ENCODE assay signal across 22 cellular contexts in the genomic region with DNA sequence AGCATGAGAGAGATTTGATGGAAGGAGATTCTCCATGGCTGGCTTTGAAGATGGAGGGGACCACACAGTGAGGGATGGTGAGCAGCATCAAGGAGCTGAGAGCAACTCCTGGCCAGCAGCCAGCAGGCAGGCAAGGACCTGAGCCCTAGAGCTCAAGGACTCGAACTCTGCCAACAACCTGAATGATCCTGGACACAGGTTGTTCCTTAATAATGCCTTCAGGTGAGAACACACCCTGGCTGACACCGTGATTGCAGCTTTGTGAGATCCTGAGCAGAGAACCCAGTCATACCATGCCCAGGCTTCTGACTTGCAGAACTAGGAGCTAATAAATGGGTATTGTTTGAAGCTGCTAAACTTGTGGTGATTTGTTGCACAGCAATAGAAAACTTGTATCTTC.
DNase-seq lines count a peak whose midpoint lies in the region; ATAC-seq and TF ChIP-seq lines count a peak whose summit lies in the region.
"Had no signal": no experiment of that assay in that cellular context is flagged by ENCODE, and none has a peak within 500 bp of the region (broad histone marks: within the 10 kb centered on the region; RNA-seq: fewer than 3 reads in every experiment).

No MANE protein-coding gene starts in this region.

- TF ChIP-seq CTCF in PC-3 (conservative IDR thresholded peaks at IDR 0.05; ENCODE audit: low read depth, low read length) (no peak), stomach (IDR thresholded peaks at IDR 0.05) (no peak)

- WGBS in stomach, 5 donors: 32 to 55% (median 45%) methylated on average over 1 to 2 of the region's 2 CpGs

- DNase-seq in NCI-H1105 treated with DMSO at 0.1 percent for 48 hours (lab: John Stamatoyannopoulos, UW): peak; percentile 14
- DNase-seq in NCI-H1105 (lab: John Stamatoyannopoulos, UW): no peak
- DNase-seq in PC-3: no peak
- DNase-seq in stomach: peak; percentile 35
- no peak for DNase-seq in NCI-H446 treated with DMSO at 0.1 percent for 48 hours (lab: John Stamatoyannopoulos, UW)
- DNase-seq: 8988T; Caco-2; CD4-positive, alpha-beta memory T cell; DMS153; GF-D8; H7; NCI-H1092; NCI-H2029 treated with DMSO at 0.1 percent for 48 hours; NCI-H510A; NCI-H748 treated with DMSO at 0.1 percent for 48 hours; OCI-M1; Right ventricle myocardium superior had no signal

- no peaks in the 10 kb centered on the region for H3K79me2 ChIP-seq in PC-3 (ENCODE audit: low read length)

- no peaks in the 10 kb centered on the region for H4K20me1 ChIP-seq in PC-3 (ENCODE audit: low read length)
- H4K20me1 ChIP-seq: BLaER1 treated with 17β-estradiol and CSF1 and Interleukin-3, amounts not matched to agents 10 nM and 100 nM had no signal

- H3F3A ChIP-seq in PC-3 (ENCODE audit: low read length, unreplicated experiment): no peaks in the 10 kb centered on the region

- H3K27ac ChIP-seq in PC-3 (ENCODE audit: low read length) (peak overlapping the region; percentile 31; the same call in 1 of the 2 replicates), stomach (no peak overlapping the region)
- H3K27ac ChIP-seq: BLaER1 treated with 17β-estradiol and CSF1 and Interleukin-3, amounts not matched to agents 10 nM and 100 nM had no signal

- H3K36me3 ChIP-seq in PC-3 (ENCODE audit: low read depth, low read length) (no peaks in the 10 kb centered on the region), stomach (no peaks in the 10 kb centered on the region)
- H3K36me3 ChIP-seq: BLaER1 treated with 17β-estradiol and CSF1 and Interleukin-3, amounts not matched to agents 10 nM and 100 nM had no signal

- ATAC-seq in PC-3 (no peak), esophagus mucosa (peak; percentile 96), HG03139 (IDR thresholded peaks at IDR 0.05; ENCODE audit: unreplicated experiment) (no peak), HG03469 (IDR thresholded peaks at IDR 0.05; ENCODE audit: unreplicated experiment) (no peak)
- ATAC-seq: K562 had no signal

- CTCF ChIA-PET in PC-3 (lab: Charles Lee): no interaction called here

- POLR2A ChIA-PET in PC-3 (lab: Charles Lee; ENCODE audit: unreplicated experiment): no interaction called here

- no peak overlapping the region for H3K9ac ChIP-seq in PC-3 (ENCODE audit: low read length)
- H3K9ac ChIP-seq: BLaER1 treated with 17β-estradiol and CSF1 and Interleukin-3, amounts not matched to agents 10 nM and 100 nM had no signal

- H3K4me3 ChIP-seq in PC-3 (ENCODE audit: low read length) (no peak overlapping the region), stomach (no peak overlapping the region)
- H3K4me3 ChIP-seq: BLaER1 treated with 17β-estradiol and CSF1 and Interleukin-3, amounts not matched to agents 10 nM and 100 nM; K562 had no signal

- no peak overlapping the region for H3K4me2 ChIP-seq in PC-3 (ENCODE audit: low read length)
- H3K4me2 ChIP-seq: BLaER1 treated with 17β-estradiol and CSF1 and Interleukin-3, amounts not matched to agents 10 nM and 100 nM had no signal

- TF ChIP-seq EP300 in stomach (IDR thresholded peaks at IDR 0.05): no peak

- intact Hi-C loops in PC-3 (cut with micrococcal nuclease) (no loop called here), stomach (cut with DNase I; ENCODE audit: low total_unique reads) (no loop called here)

- H3K27me3 ChIP-seq in PC-3 (ENCODE audit: low read length) (no peaks in the 10 kb centered on the region), stomach (peaks cover 0 to 3% (median 0%) of the 10 kb centered on the region in 3 donors)
- H3K27me3 ChIP-seq: BLaER1 treated with 17β-estradiol and CSF1 and Interleukin-3, amounts not matched to agents 10 nM and 100 nM had no signal

- no peak for TF ChIP-seq POLR2A in stomach (IDR thresholded peaks at IDR 0.05)

- no peaks in the 10 kb centered on the region for H3K9me3 ChIP-seq in PC-3 (ENCODE audit: low read length)
- H3K9me3 ChIP-seq in stomach: no peaks in the 10 kb centered on the region
- H3K9me3 ChIP-seq: BLaER1 treated with 17β-estradiol and CSF1 and Interleukin-3, amounts not matched to agents 10 nM and 100 nM; Caco-2 had no signal

- no peak overlapping the region for H2AFZ ChIP-seq in PC-3 (ENCODE audit: low read length)

- no TSS peak for BruUV-seq in PC-3 (replicated peaks; lab: Mats Ljungman, UMichigan)

- H3K4me1 ChIP-seq in PC-3 (ENCODE audit: insufficient read depth, low read length): peaks cover 28% of the 10 kb centered on the region
- H3K4me1 ChIP-seq in stomach: no peaks in the 10 kb centered on the region
- H3K4me1 ChIP-seq: Caco-2 had no signal

- no peaks in the 10 kb centered on the region for H3K9me2 ChIP-seq in PC-3 (replicated peaks; ENCODE audit: low read length)

Comparison
In these comparisons a context has a peak if more than half of its experiments do, and no peak if none do; other contexts are left out.
1. DNase-seq: peak in NCI-H1105 treated with DMSO at 0.1 percent for 48 hours (single experiment) and stomach (single experiment); none in NCI-H1105 (single experiment), PC-3 (single experiment) and NCI-H446 treated with DMSO at 0.1 percent for 48 hours (single experiment).